2 cellular contexts compared by ENCODE assay signal in the genomic region with DNA sequence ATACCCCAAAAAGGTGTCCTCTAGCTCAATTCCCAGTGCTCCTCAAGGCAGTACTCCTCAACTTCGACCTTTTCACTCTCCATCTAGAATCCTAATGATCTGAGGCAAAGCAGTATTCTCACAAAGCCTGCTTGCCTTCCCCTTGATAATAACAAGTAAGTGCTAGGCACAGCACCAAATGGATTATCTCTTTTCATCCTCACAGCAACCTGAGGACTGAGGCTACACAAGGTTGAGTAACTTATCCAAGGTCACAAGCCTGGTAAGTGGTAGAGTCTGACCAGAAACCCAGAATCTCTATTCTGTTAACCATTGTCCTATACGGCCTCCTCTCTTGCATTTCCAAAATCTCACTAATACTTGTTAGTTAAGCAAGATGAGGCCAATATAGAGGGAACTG.
TF ChIP-seq lines count a peak whose summit lies in the region.

No MANE protein-coding gene starts in this region.

TF ChIP-seq in HepG2, 621 proteins besides CTCF, POLR2A, EP300 and RAD21:
- TF ChIP-seq, protein P1, sequence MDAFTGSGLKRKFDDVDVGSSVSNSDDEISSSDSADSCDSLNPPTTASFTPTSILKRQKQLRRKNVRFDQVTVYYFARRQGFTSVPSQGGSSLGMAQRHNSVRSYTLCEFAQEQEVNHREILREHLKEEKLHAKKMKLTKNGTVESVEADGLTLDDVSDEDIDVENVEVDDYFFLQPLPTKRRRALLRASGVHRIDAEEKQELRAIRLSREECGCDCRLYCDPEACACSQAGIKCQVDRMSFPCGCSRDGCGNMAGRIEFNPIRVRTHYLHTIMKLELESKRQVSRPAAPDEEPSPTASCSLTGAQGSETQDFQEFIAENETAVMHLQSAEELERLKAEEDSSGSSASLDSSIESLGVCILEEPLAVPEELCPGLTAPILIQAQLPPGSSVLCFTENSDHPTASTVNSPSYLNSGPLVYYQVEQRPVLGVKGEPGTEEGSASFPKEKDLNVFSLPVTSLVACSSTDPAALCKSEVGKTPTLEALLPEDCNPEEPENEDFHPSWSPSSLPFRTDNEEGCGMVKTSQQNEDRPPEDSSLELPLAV (CRISPR knock-in tag; conservative IDR thresholded peaks at IDR 0.05; ENCODE audit: low read depth): no peak
- no peak for TF ChIP-seq NFE2 (CRISPR knock-in tag; IDR thresholded peaks at IDR 0.05)
- TF ChIP-seq TCF7 (IDR thresholded peaks at IDR 0.05; ENCODE audit: low read depth): no peak
- TF ChIP-seq PHF20 (CRISPR knock-in tag; IDR thresholded peaks at IDR 0.05): no peak
- TF ChIP-seq ZNF3 (CRISPR knock-in tag; IDR thresholded peaks at IDR 0.05): no peak
TF ChIP-seq in HepG2: peak in this region for 0.

TF ChIP-seq in K562, 482 proteins besides CTCF, POLR2A, EP300 and RAD21:
- TF ChIP-seq ESRRA (IDR thresholded peaks at IDR 0.05; ENCODE audit: borderline replicate concordance, low read depth) (peak; percentile 75; the same call in 1 of the 2 replicates), ZBTB33 (CRISPR knock-in tag; IDR thresholded peaks at IDR 0.05) (no peak)
- TF ChIP-seq, protein P2, sequence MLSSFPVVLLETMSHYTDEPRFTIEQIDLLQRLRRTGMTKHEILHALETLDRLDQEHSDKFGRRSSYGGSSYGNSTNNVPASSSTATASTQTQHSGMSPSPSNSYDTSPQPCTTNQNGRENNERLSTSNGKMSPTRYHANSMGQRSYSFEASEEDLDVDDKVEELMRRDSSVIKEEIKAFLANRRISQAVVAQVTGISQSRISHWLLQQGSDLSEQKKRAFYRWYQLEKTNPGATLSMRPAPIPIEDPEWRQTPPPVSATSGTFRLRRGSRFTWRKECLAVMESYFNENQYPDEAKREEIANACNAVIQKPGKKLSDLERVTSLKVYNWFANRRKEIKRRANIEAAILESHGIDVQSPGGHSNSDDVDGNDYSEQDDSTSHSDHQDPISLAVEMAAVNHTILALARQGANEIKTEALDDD (IDR thresholded peaks at IDR 0.05): peak; percentile 54
TF ChIP-seq in K562: peak in this region for 2.
